9 cellular contexts compared by ENCODE assay signal in the genomic region with DNA sequence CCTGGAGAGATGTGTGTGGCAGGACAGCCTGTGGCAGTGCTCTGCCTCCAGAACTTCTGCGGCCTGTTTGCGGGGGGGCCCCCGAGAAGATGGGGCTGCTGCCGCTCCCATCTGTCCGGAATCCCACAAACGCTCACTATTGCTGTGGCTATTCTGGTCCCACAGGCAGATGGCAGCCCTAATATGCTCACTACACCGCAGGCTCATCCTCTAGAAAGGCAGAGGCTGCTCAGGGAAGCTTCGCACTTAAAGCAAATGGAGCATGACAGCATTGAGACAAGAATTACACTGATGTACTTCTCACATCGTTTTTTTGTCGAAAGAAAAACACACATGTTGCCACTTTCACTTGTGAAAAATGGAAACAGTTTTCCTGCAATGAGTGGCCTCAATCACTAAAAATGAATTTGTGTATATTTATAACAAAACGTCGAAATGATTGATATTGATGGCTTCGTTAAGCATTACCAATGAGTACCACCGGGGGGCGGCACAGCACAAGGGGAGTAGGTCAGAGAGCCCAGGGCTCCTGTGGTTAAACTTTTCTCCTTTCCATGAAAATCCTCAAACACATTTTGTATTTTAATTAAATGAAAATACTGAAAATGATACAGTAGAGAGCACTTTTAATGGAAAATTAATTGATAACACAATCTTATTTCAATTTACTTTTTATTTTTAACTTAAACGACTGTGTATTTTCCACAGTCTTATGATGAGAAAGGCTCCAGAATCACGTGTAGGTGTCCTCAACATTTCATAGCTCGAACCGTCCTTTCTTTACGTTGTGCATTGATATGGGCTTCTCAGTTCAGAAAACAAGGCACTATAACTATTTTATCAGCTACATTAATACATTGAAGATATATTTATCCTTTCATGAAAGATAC.
DNase-seq lines count a peak whose midpoint lies in the region; ATAC-seq and TF ChIP-seq lines count a peak whose summit lies in the region.
"Had no signal": no experiment of that assay in that cellular context is flagged by ENCODE, and none has a peak within 500 bp of the region (broad histone marks: within the 10 kb centered on the region; RNA-seq: fewer than 3 reads in every experiment).

No MANE protein-coding gene starts in this region.

- peak; percentile 56 for TF ChIP-seq CTCF in CD8-positive, alpha-beta T cell (IDR thresholded peaks at IDR 0.05)
- TF ChIP-seq CTCF in astrocyte of the cerebellum (IDR thresholded peaks at IDR 0.05; ENCODE audit: low read depth, low read length, missing control alignments), result peak; percentile 89

- H3K9me3 ChIP-seq in CD8-positive, alpha-beta T cell (ENCODE audit: low read length), result no peaks in the 10 kb centered on the region

- H3K27me3 ChIP-seq in CD8-positive, alpha-beta T cell (ENCODE audit: insufficient read depth, low read length), result no peaks in the 10 kb centered on the region

- H3K27ac Mint-ChIP-seq in CD8-positive, alpha-beta T cell, result no peak overlapping the region
- H3K27ac Mint-ChIP-seq: naive thymus-derived CD4-positive, alpha-beta T cell had no signal

- H3K4me3 ChIP-seq in CD8-positive, alpha-beta T cell (ENCODE audit: low read depth, low read length), result no peak overlapping the region
- H3K4me3 ChIP-seq in astrocyte of the cerebellum (ENCODE audit: low read depth, low read length), result no peak overlapping the region

- in situ Hi-C loops in astrocyte of the cerebellum (cut with HindIII; ENCODE audit: low sequenced_read_pairs), result no loop called here

- H3K36me3 ChIP-seq in CD8-positive, alpha-beta T cell (ENCODE audit: insufficient read depth, low read length), result no peaks in the 10 kb centered on the region

- ATAC-seq in CD8-positive, alpha-beta T cell, result no peak
- ATAC-seq in GM21619 (IDR thresholded peaks at IDR 0.05; ENCODE audit: unreplicated experiment) (no peak), HG03135 (IDR thresholded peaks at IDR 0.05; ENCODE audit: unreplicated experiment) (no peak)
- ATAC-seq: naive thymus-derived CD4-positive, alpha-beta T cell had no signal

- POLR2A ChIA-PET in CD8-positive, alpha-beta T cell (lab: Charles Lee), result no interaction called here

- H3K9me3 Mint-ChIP-seq in CD8-positive, alpha-beta T cell, result no peaks in the 10 kb centered on the region

- intact Hi-C loops in CD8-positive, alpha-beta T cell (cut with DNase I, micrococcal nuclease), result loop anchor here in 1 of 2 experiments (10.0 kb wide), 1 partner anchor 287 kb away; no protein-coding TSS in a partner anchor

- H3K4me1 Mint-ChIP-seq in CD8-positive, alpha-beta T cell (ENCODE audit: low read depth), result no peaks in the 10 kb centered on the region

- H3K27ac ChIP-seq in CD8-positive, alpha-beta T cell (ENCODE audit: low read depth, low read length), result no peak overlapping the region

- H3K4me3 Mint-ChIP-seq in CD8-positive, alpha-beta T cell, result no peak overlapping the region
- H3K4me3 Mint-ChIP-seq: naive thymus-derived CD4-positive, alpha-beta T cell had no signal

- H3K4me1 ChIP-seq in CD8-positive, alpha-beta T cell (ENCODE audit: insufficient read depth, low read length), result no peaks in the 10 kb centered on the region

- CTCF ChIA-PET in CD8-positive, alpha-beta T cell (lab: Charles Lee), result interaction anchor here (1.1 kb wide), 2 partner anchors 9 kb away, joined by 3 read pairs; no protein-coding TSS in a partner anchor

- H3K27me3 Mint-ChIP-seq in CD8-positive, alpha-beta T cell (ENCODE audit: low read depth), result peaks cover 9% of the 10 kb centered on the region

- DNase-seq in CD8-positive, alpha-beta T cell, result peak in 2 of 7 experiments; percentile 8 to 27
- DNase-seq in HCEC 1CT, result peak; percentile 17
- DNase-seq in NCI-H748 treated with DMSO at 0.1 percent for 48 hours (lab: John Stamatoyannopoulos, UW), result peak; percentile 13
- no peak for DNase-seq in astrocyte of the cerebellum (ENCODE audit: low read depth)
- peak; percentile 46 to 48 for DNase-seq in hippocampal formation (lab: John Stamatoyannopoulos, UW)
- peak; percentile 24 for DNase-seq in stimulated activated CD4-positive, alpha-beta T cell treated with anti-CD3 and anti-CD28 coated beads, Interleukin-12 subunit alpha, Interleukin-12 subunit beta, amount 100 ng/mL, for 4 hours

- H3K36me3 Mint-ChIP-seq in CD8-positive, alpha-beta T cell, result no peaks in the 10 kb centered on the region
- H3K36me3 Mint-ChIP-seq: naive thymus-derived CD4-positive, alpha-beta T cell had no signal
